14 cellular contexts compared by ENCODE assay signal in genomic region chr19:48659768-48660167, GRCh38. TPM values are rescaled to one million over a fixed set of nuclear protein-coding genes. Genes with fewer than 3 reads are reported as not detected.
DNase-seq lines count a peak whose midpoint lies in the region; ATAC-seq and TF ChIP-seq lines count a peak whose summit lies in the region.
"Had no signal": no experiment of that assay in that cellular context is flagged by ENCODE, and none has a peak within 500 bp of the region (broad histone marks: within the 10 kb centered on the region; RNA-seq: fewer than 3 reads in every experiment).

No MANE protein-coding gene starts in this region.

- no peaks in the 10 kb centered on the region for H3K36me3 Mint-ChIP-seq in CD14-positive monocyte

- peaks cover 3 to 7% (median 7%) of the 10 kb centered on the region in 3 donors for H3K27me3 Mint-ChIP-seq in CD14-positive monocyte (ENCODE audit: low read depth in 3 of 3)

- H3K27ac ChIP-seq in hepatocyte: no peak overlapping the region
- H3K27ac ChIP-seq: Peyer's patch, vagina had no signal

- H4K20me1 ChIP-seq in hepatocyte (ENCODE audit: insufficient read depth, poor library complexity, severe bottlenecking): no peaks in the 10 kb centered on the region

- H3K4me1 ChIP-seq in hepatocyte (ENCODE audit: insufficient read depth): no peaks in the 10 kb centered on the region
- H3K4me1 ChIP-seq: vagina had no signal

- no peaks in the 10 kb centered on the region for H3K27me3 ChIP-seq in hepatocyte
- H3K27me3 ChIP-seq: Peyer's patch, vagina had no signal

- TF ChIP-seq CTCF in CD14-positive monocyte (IDR thresholded peaks at IDR 0.05) (no peak), hepatocyte (IDR thresholded peaks at IDR 0.05; ENCODE audit: poor library complexity) (no peak)

- intact Hi-C loops in CD14-positive monocyte (cut with micrococcal nuclease): no loop called here

- no peaks in the 10 kb centered on the region for H3K36me3 ChIP-seq in hepatocyte (replicated peaks; ENCODE audit: insufficient read depth, low read depth)
- H3K36me3 ChIP-seq: left ventricle myocardium inferior, Peyer's patch, vagina had no signal

- peak overlapping the region in 4 of 7 donors; percentile 47 to 81 (median 74) for H3K27ac Mint-ChIP-seq in CD14-positive monocyte

- no peak overlapping the region for H3K4me3 ChIP-seq in hepatocyte
- H3K4me3 ChIP-seq: Peyer's patch, vagina had no signal

- ATAC-seq in SK-N-SH treated with all-trans-retinoic acid at 6 μM for 48 hours (peak; percentile 39; the same call in 2 of the 3 replicates), GM18868 (IDR thresholded peaks at IDR 0.05; ENCODE audit: unreplicated experiment) (no peak), HG03039 (IDR thresholded peaks at IDR 0.05; ENCODE audit: unreplicated experiment) (no peak)

- DNase-seq in CD14-positive monocyte (ENCODE audit: low spot score) (peak; percentile 48), GM19240 (ENCODE audit: insufficient read length, low spot score) (peak; percentile 49), hepatocyte (ENCODE audit: low spot score) (peak; percentile 38), HT-29 (ENCODE audit: low spot score) (no peak)
- DNase-seq in activated T-cell treated with anti-CD3 and anti-CD28 coated beads, Interleukin-2, amount 50 U/mL, for 1 hour: no peak
- DNase-seq: KG1; left ventricle myocardium inferior; Peyer's patch; stimulated activated CD8-positive, alpha-beta memory T cell treated with anti-CD3 and anti-CD28 coated beads, Interleukin-4, amount 100 ng/mL, for 48 hours had no signal

- H3K9me3 Mint-ChIP-seq in CD14-positive monocyte: no peaks in the 10 kb centered on the region

- H3K9me2 ChIP-seq in hepatocyte (replicated peaks; ENCODE audit: insufficient read depth): no peaks in the 10 kb centered on the region

- H3K4me1 Mint-ChIP-seq in CD14-positive monocyte: peaks cover 16% of the 10 kb centered on the region

- 83% methylated on average over 5 of the region's 5 CpGs for WGBS in hepatocyte (ENCODE audit: low lambda C conversion rate, missing lambda C conversion rate)

- H3K9me3 ChIP-seq in hepatocyte (ENCODE audit: low read depth): no peaks in the 10 kb centered on the region
- H3K9me3 ChIP-seq: left ventricle myocardium inferior, Peyer's patch, vagina had no signal

- H2AFZ ChIP-seq in hepatocyte: no peak overlapping the region

- no peak overlapping the region for H3K4me3 Mint-ChIP-seq in CD14-positive monocyte

- H3K79me2 ChIP-seq in hepatocyte: no peaks in the 10 kb centered on the region

- no peak overlapping the region for H3K4me2 ChIP-seq in hepatocyte

TF ChIP-seq in SK-N-SH treated with all-trans-retinoic acid at 6 μM for 48 hours, 23 proteins besides CTCF, POLR2A, EP300 and RAD21:
- no peak for TF ChIP-seq BACH2 (CRISPR knock-in tag; IDR thresholded peaks at IDR 0.05; ENCODE audit: borderline replicate concordance)
- TF ChIP-seq, protein P1, sequence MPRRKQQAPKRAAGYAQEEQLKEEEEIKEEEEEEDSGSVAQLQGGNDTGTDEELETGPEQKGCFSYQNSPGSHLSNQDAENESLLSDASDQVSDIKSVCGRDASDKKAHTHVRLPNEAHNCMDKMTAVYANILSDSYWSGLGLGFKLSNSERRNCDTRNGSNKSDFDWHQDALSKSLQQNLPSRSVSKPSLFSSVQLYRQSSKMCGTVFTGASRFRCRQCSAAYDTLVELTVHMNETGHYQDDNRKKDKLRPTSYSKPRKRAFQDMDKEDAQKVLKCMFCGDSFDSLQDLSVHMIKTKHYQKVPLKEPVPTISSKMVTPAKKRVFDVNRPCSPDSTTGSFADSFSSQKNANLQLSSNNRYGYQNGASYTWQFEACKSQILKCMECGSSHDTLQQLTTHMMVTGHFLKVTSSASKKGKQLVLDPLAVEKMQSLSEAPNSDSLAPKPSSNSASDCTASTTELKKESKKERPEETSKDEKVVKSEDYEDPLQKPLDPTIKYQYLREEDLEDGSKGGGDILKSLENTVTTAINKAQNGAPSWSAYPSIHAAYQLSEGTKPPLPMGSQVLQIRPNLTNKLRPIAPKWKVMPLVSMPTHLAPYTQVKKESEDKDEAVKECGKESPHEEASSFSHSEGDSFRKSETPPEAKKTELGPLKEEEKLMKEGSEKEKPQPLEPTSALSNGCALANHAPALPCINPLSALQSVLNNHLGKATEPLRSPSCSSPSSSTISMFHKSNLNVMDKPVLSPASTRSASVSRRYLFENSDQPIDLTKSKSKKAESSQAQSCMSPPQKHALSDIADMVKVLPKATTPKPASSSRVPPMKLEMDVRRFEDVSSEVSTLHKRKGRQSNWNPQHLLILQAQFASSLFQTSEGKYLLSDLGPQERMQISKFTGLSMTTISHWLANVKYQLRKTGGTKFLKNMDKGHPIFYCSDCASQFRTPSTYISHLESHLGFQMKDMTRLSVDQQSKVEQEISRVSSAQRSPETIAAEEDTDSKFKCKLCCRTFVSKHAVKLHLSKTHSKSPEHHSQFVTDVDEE (CRISPR knock-in tag; IDR thresholded peaks at IDR 0.05): no peak
- TF ChIP-seq ESRRG (CRISPR knock-in tag; IDR thresholded peaks at IDR 0.05): no peak

RNA-seq across cellular contexts. Expression of gene NTN5, which starts 13.0 kb away (rescaled TPM):
- polyA plus RNA-seq in CD14-positive monocyte (not detected), hepatocyte (0.33 and 0.60 TPM in 2 replicates)
- total RNA-seq in hepatocyte: 0.08 TPM in 1 of 2 replicates, not detected in the other
- total RNA-seq in HT-29 (2014; rRNA removed; shearing (Covaris generic)): not detected in 2 replicates

RNA-seq across cellular contexts. Expression of gene CA11, which starts 13.8 kb away (rescaled TPM):
- polyA plus RNA-seq in CD14-positive monocyte (1 to 10 TPM; 1.8 to 4.9 TPM), hepatocyte (43.6 and 48.6 TPM in 2 replicates)
- total RNA-seq in hepatocyte: 11.7 and 12.0 TPM in 2 replicates
- total RNA-seq in HT-29 (2014; rRNA removed; shearing (Covaris generic)): 1.4 and 4.7 TPM in 2 replicates

RNA-seq across cellular contexts. Expression of gene DBP, which starts 22.6 kb away (rescaled TPM):
- 10 to 100 TPM; 17.5 to 22.3 TPM for polyA plus RNA-seq in CD14-positive monocyte
- 3.9 and 5.4 TPM in 2 replicates for total RNA-seq in hepatocyte
- polyA plus RNA-seq in hepatocyte: 11.8 and 20.4 TPM in 2 replicates
- total RNA-seq in HT-29 (2014; rRNA removed; shearing (Covaris generic)): 19.4 and 27.9 TPM in 2 replicates

RNA-seq across cellular contexts. Expression of gene FUT2, which starts 36.0 kb away (rescaled TPM):
- not detected for polyA plus RNA-seq in CD14-positive monocyte
- total RNA-seq in hepatocyte: 12.4 and 13.4 TPM in 2 replicates
- 14.4 and 16.9 TPM in 2 replicates for polyA plus RNA-seq in hepatocyte
- 14.3 and 21.0 TPM in 2 replicates for total RNA-seq in HT-29 (2014; rRNA removed; shearing (Covaris generic))
- total RNA-seq: glomerular endothelial cell, left ventricle myocardium inferior had no signal

RNA-seq across cellular contexts. Expression of gene SPHK2, which starts 40.5 kb away (rescaled TPM):
- polyA plus RNA-seq in CD14-positive monocyte: 1 to 10 TPM; 8.5 to 9.1 TPM
- total RNA-seq in hepatocyte: 45.2 and 56.7 TPM in 2 replicates
- 39.4 and 48.2 TPM in 2 replicates for polyA plus RNA-seq in hepatocyte
- total RNA-seq in HT-29 (2014; rRNA removed; shearing (Covaris generic)): 114 and 115 TPM in 2 replicates

Comparison
In these comparisons a context has a peak if more than half of its experiments do, and no peak if none do; other contexts are left out.
1. DNase-seq: peak in CD14-positive monocyte (single experiment), GM19240 (single experiment) and hepatocyte (single experiment); none in HT-29 (single experiment) and activated T-cell treated with anti-CD3 and anti-CD28 coated beads, Interleukin-2, amount 50 U/mL, for 1 hour (single experiment).